Comparison of ENCODE assay signal across 12 cellular contexts in the genomic region with DNA sequence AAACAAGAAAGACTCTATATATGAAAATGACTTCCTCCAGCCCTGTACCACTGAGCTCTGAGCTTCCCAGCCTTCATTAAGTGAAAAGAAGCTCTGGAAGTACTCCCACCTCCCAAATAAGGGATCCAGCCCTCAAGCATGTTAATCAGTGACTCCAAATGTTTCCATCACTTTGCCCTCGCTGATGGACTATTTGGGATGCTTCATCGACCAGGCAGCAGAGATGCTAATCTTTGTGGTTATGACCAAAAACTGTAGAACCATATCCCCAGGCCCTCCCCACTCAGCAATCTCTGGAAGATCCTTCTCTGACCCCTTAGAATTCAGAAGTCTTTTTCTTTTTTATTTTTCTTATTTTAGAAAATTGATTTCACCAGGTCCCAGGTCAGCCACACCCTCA. TPM values are rescaled to one million over a fixed set of nuclear protein-coding genes. Genes with fewer than 3 reads are reported as not detected.
DNase-seq lines count a peak whose midpoint lies in the region; ATAC-seq and TF ChIP-seq lines count a peak whose summit lies in the region.
"Had no signal": no experiment of that assay in that cellular context is flagged by ENCODE, and none has a peak within 500 bp of the region (broad histone marks: within the 10 kb centered on the region; RNA-seq: fewer than 3 reads in every experiment).

No MANE protein-coding gene starts in this region.

- H3K27me3 ChIP-seq in thoracic aorta (replicated peaks; ENCODE audit: insufficient read depth): no peaks in the 10 kb centered on the region
- H3K27me3 ChIP-seq: neutrophil, SJCRH30 had no signal

- peaks cover 47% of the 10 kb centered on the region for H3K4me1 Mint-ChIP-seq in brain
- H3K4me1 Mint-ChIP-seq in naive thymus-derived CD8-positive, alpha-beta T cell: peaks cover 19 to 35% (median 23%) of the 10 kb centered on the region in 4 donors
- peaks cover 36% of the 10 kb centered on the region for H3K4me1 Mint-ChIP-seq in stimulated activated naive CD8-positive, alpha-beta T cell treated with anti-CD3 and anti-CD28 coated beads, Interleukin-15, amount 100 ng/mL, for 72 hours

- no peak for ATAC-seq in naive thymus-derived CD8-positive, alpha-beta T cell
- no peak for ATAC-seq in thoracic aorta (ENCODE audit: insufficient number of reproducible peaks, low FRiP score, low read depth)
- ATAC-seq in stimulated activated naive CD8-positive, alpha-beta T cell treated with anti-CD3 and anti-CD28 coated beads, Interleukin-15, amount 100 ng/mL, for 72 hours: no peak
- ATAC-seq in HG03097 (IDR thresholded peaks at IDR 0.05; ENCODE audit: low FRiP score, unreplicated experiment): no peak
- no peak for ATAC-seq in GM18909 (IDR thresholded peaks at IDR 0.05; ENCODE audit: poor library complexity, unreplicated experiment)

- H3K27me3 Mint-ChIP-seq in brain: peaks cover 3% of the 10 kb centered on the region
- peaks cover 0 to 11% (median 5%) of the 10 kb centered on the region in 5 donors for H3K27me3 Mint-ChIP-seq in naive thymus-derived CD8-positive, alpha-beta T cell
- H3K27me3 Mint-ChIP-seq in stimulated activated naive CD8-positive, alpha-beta T cell treated with anti-CD3 and anti-CD28 coated beads, Interleukin-15, amount 100 ng/mL, for 72 hours: peaks cover 37% of the 10 kb centered on the region
- H3K27me3 Mint-ChIP-seq: activated naive CD4-positive, alpha-beta T cell treated with anti-CD3 and anti-CD28 coated beads, Interleukin-2, amount 50 U/mL, for 24 hours had no signal

- no peaks in the 10 kb centered on the region for H3K9me3 ChIP-seq in thoracic aorta
- H3K9me3 ChIP-seq: neutrophil, SJCRH30 had no signal

- H3K4me3 ChIP-seq in thoracic aorta: no peak overlapping the region
- H3K4me3 ChIP-seq: SJCRH30 had no signal

- peak; percentile 66 for DNase-seq in EH (ENCODE audit: low read depth)
- no peak for DNase-seq in naive thymus-derived CD8-positive, alpha-beta T cell
- no peak for DNase-seq in thoracic aorta (ENCODE audit: low spot score)
- DNase-seq in stimulated activated naive CD8-positive, alpha-beta T cell treated with anti-CD3 and anti-CD28 coated beads, Interleukin-15, amount 100 ng/mL, for 72 hours: no peak
- no peak for DNase-seq in NCI-H526 treated with DMSO at 0.1 percent for 48 hours (lab: John Stamatoyannopoulos, UW)
- DNase-seq: NCI-H446, SJCRH30 had no signal

- H3K36me3 Mint-ChIP-seq in brain: no peaks in the 10 kb centered on the region
- no peaks in the 10 kb centered on the region for H3K36me3 Mint-ChIP-seq in naive thymus-derived CD8-positive, alpha-beta T cell
- H3K36me3 Mint-ChIP-seq: activated naive CD4-positive, alpha-beta T cell treated with anti-CD3 and anti-CD28 coated beads, Interleukin-2, amount 50 U/mL, for 24 hours had no signal

- peaks cover 0 to 4% (median 0%) of the 10 kb centered on the region in 5 experiments for H3K9me3 Mint-ChIP-seq in brain
- no peaks in the 10 kb centered on the region for H3K9me3 Mint-ChIP-seq in naive thymus-derived CD8-positive, alpha-beta T cell
- H3K9me3 Mint-ChIP-seq in stimulated activated naive CD8-positive, alpha-beta T cell treated with anti-CD3 and anti-CD28 coated beads, Interleukin-15, amount 100 ng/mL, for 72 hours: no peaks in the 10 kb centered on the region
- H3K9me3 Mint-ChIP-seq: activated naive CD4-positive, alpha-beta T cell treated with anti-CD3 and anti-CD28 coated beads, Interleukin-2, amount 50 U/mL, for 24 hours had no signal

- H3K27ac ChIP-seq in thoracic aorta: peak overlapping the region; percentile 79 to 90
- H3K27ac ChIP-seq: SJCRH30 had no signal

- POLR2A ChIA-PET in naive thymus-derived CD8-positive, alpha-beta T cell (lab: Charles Lee): no interaction called here

- TF ChIP-seq CTCF in brain (conservative IDR thresholded peaks at IDR 0.05) (no peak), thoracic aorta (IDR thresholded peaks at IDR 0.05) (no peak)

- peak overlapping the region in 3 of 5 experiments; percentile 51 to 98 (median 84) for H3K27ac Mint-ChIP-seq in brain
- H3K27ac Mint-ChIP-seq in naive thymus-derived CD8-positive, alpha-beta T cell: no peak overlapping the region
- H3K27ac Mint-ChIP-seq in stimulated activated naive CD8-positive, alpha-beta T cell treated with anti-CD3 and anti-CD28 coated beads, Interleukin-15, amount 100 ng/mL, for 72 hours: no peak overlapping the region

- no peaks in the 10 kb centered on the region for H3K36me3 ChIP-seq in thoracic aorta
- H3K36me3 ChIP-seq: neutrophil, SJCRH30 had no signal

- peak overlapping the region in 4 of 5 experiments; percentile 59 to 93 (median 86) for H3K4me3 Mint-ChIP-seq in brain
- H3K4me3 Mint-ChIP-seq in naive thymus-derived CD8-positive, alpha-beta T cell: peak overlapping the region in 6 of 10 donors; percentile 4 to 87 (median 34)
- H3K4me3 Mint-ChIP-seq in stimulated activated naive CD8-positive, alpha-beta T cell treated with anti-CD3 and anti-CD28 coated beads, Interleukin-15, amount 100 ng/mL, for 72 hours: no peak overlapping the region

- peaks cover 16 to 59% of the 10 kb centered on the region in 2 donors for H3K4me1 ChIP-seq in thoracic aorta (ENCODE audit: control insufficient read depth in 1 of 2, low read depth in 2 of 2)
- H3K4me1 ChIP-seq: SJCRH30 had no signal

RNA-seq across cellular contexts. Expression of gene CTDSPL, which starts 2.3 kb away (rescaled TPM):
- 8.6 TPM for polyA plus RNA-seq in brain (ENCODE audit: insufficient read depth, low read depth, low replicate concordance)
- total RNA-seq in naive thymus-derived CD8-positive, alpha-beta T cell: under 1 TPM; 0.58 to 0.99 TPM
- polyA plus RNA-seq in naive thymus-derived CD8-positive, alpha-beta T cell: under 1 TPM; 0.26 to 0.45 (median 0.32) TPM
- 10 to 100 TPM; 55.0 to 59.6 TPM for total RNA-seq in thoracic aorta

Comparison
In these comparisons a context has a peak if more than half of its experiments do, and no peak if none do; other contexts are left out.
1. H3K27ac Mint-ChIP-seq: peak in brain (3 of 5); none in naive thymus-derived CD8-positive, alpha-beta T cell (0 of 10) and stimulated activated naive CD8-positive, alpha-beta T cell treated with anti-CD3 and anti-CD28 coated beads, Interleukin-15, amount 100 ng/mL, for 72 hours (0 of 2).
2. H3K4me3 Mint-ChIP-seq: peak in brain (4 of 5) and naive thymus-derived CD8-positive, alpha-beta T cell (6 of 10); none in stimulated activated naive CD8-positive, alpha-beta T cell treated with anti-CD3 and anti-CD28 coated beads, Interleukin-15, amount 100 ng/mL, for 72 hours (0 of 2).
3. RNA of gene CTDSPL, which starts 2.3 kb away (total RNA-seq): 55.0 to 59.6 TPM in thoracic aorta; 0.58 to 0.99 TPM in naive thymus-derived CD8-positive, alpha-beta T cell; every median in the first group is over 10 times any median in the second.